8 cellular contexts compared by ENCODE assay signal in the genomic region with DNA sequence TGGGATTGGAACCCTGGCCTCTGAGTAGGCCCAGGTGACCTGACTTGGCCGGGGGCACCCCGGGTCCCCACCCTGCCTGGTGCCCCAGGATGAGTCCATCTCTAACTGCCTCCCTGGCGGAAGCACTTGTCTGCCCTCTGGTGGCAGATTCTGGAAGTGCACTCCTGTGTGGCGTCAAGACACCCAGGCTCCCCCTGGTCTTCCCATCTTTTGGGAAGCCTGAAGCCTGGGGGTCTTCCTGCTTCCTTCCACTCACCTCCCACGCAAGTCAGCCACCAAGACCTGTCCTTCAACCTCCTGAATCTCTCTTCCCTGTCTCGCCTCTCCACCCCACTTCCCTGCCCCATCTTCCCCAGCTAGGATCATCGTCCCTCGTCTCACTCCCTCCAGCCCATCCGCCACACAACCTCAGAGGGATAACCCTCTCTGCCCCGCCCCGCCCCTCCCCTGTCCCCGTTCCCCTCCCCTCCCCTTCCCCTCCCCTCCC. TPM values are rescaled to one million over a fixed set of nuclear protein-coding genes. Genes with fewer than 3 reads are reported as not detected.
DNase-seq lines count a peak whose midpoint lies in the region; ATAC-seq and TF ChIP-seq lines count a peak whose summit lies in the region.

No MANE protein-coding gene starts in this region.

- H3K36me3 ChIP-seq in breast epithelium = no peaks in the 10 kb centered on the region

- TF ChIP-seq CTCF in VCaP (conservative IDR thresholded peaks at IDR 0.05) = peak; percentile 98
- peak; percentile 86 to 95 (median 90) for TF ChIP-seq CTCF in breast epithelium (IDR thresholded peaks at IDR 0.05)

- TF ChIP-seq POLR2A in breast epithelium (IDR thresholded peaks at IDR 0.05) = no peak

- DNase-seq in NCI-H345 (lab: John Stamatoyannopoulos, UW) = peak; percentile 74
- no peak for DNase-seq in NCI-H345 treated with DMSO at 0.1 percent for 48 hours (lab: John Stamatoyannopoulos, UW; ENCODE audit: unreplicated experiment)
- peak; percentile 40 for DNase-seq in NCI-H146 treated with DMSO at 0.1 percent for 48 hours (lab: John Stamatoyannopoulos, UW; ENCODE audit: unreplicated experiment)
- peak; percentile 42 to 76 for DNase-seq in breast epithelium (ENCODE audit: low spot score in 2 of 2)
- DNase-seq in islet precursor cell = peak; percentile 89
- peak; percentile 80 to 97 (median 86) for DNase-seq in stimulated activated CD4-positive, alpha-beta T cell treated with anti-CD3 and anti-CD28 coated beads, Interleukin-1b, Interleukin-23, amount 100 ng/mL, for 24 hours (ENCODE audit: low read depth in 4 of 4, low spot score in 1 of 4)

- no peaks in the 10 kb centered on the region for H3K9me3 ChIP-seq in breast epithelium

- H3K27ac ChIP-seq in VCaP = no peak overlapping the region
- no peak overlapping the region for H3K27ac ChIP-seq in breast epithelium

- no peaks in the 10 kb centered on the region for H3K27me3 ChIP-seq in breast epithelium

- no peak for ATAC-seq in HG03378 (IDR thresholded peaks at IDR 0.05; ENCODE audit: unreplicated experiment)

- no peaks in the 10 kb centered on the region for H3K4me1 ChIP-seq in breast epithelium

- H3K4me3 ChIP-seq in breast epithelium = no peak overlapping the region

- intact Hi-C loops in breast epithelium (cut with DNase I; ENCODE audit: low total_unique reads) = no loop called here

RNA-seq across cellular contexts. Expression of a gene that starts 7.4 kb away (rescaled TPM):
- 100 to 1,000 TPM; 150 to 190 (median 153) TPM for total RNA-seq in breast epithelium

RNA-seq across cellular contexts. Expression of a gene that starts 23.5 kb away (rescaled TPM):
- under 1 TPM in 1 of 3 donors, not detected in 2; 0.15 TPM for total RNA-seq in breast epithelium

RNA-seq across cellular contexts. Expression of a gene that starts 42.3 kb away (rescaled TPM):
- not detected for total RNA-seq in breast epithelium
